ENCODE assay signal across 24 cellular contexts in genomic region chr4:189162888-189163287, GRCh38.
"Had no signal": no experiment of that assay in that cellular context is flagged by ENCODE, and none has a peak within 500 bp of the region (broad histone marks: within the 10 kb centered on the region; RNA-seq: fewer than 3 reads in every experiment).

No MANE protein-coding gene starts in this region.

- H3K4me3 Mint-ChIP-seq: activated CD8-positive, alpha-beta memory T cell treated with anti-CD3 and anti-CD28 coated beads, Interleukin-2, amount 10 ng/mL, durations not matched to agents 7 days and 5 days; activated CD8-positive, alpha-beta T cell treated with anti-CD3 and anti-CD28 coated beads, Interleukin-2, amount 10 ng/mL, durations not matched to agents 7 days and 5 days; activated naive CD4-positive, alpha-beta T cell treated with anti-CD3 and anti-CD28 coated beads, Interleukin-2, amount 50 U/mL, for 24 hours; activated naive CD8-positive, alpha-beta T cell treated with anti-CD3 and anti-CD28 coated beads, Interleukin-2, amount 50 U/mL, for 24 hours; immature natural killer cell; naive thymus-derived CD4-positive, alpha-beta T cell; T-helper 1 cell treated with Interleukin-12 subunit alpha and Interleukin-12 subunit beta and Interleukin-4 antibody, amounts not matched to agents 30 μg/mL and 1 μg/mL, for 36 hours had no signal

- H3K9me3 Mint-ChIP-seq: T-helper 1 cell treated with Interleukin-12 subunit alpha and Interleukin-12 subunit beta and Interleukin-4 antibody, amounts not matched to agents 30 μg/mL and 1 μg/mL, for 36 hours had no signal

- H3K27ac Mint-ChIP-seq: activated CD8-positive, alpha-beta memory T cell treated with anti-CD3 and anti-CD28 coated beads, Interleukin-2, amount 10 ng/mL, durations not matched to agents 7 days and 5 days; activated CD8-positive, alpha-beta T cell treated with anti-CD3 and anti-CD28 coated beads, Interleukin-2, amount 10 ng/mL, durations not matched to agents 7 days and 5 days; activated naive CD4-positive, alpha-beta T cell treated with anti-CD3 and anti-CD28 coated beads, Interleukin-2, amount 50 U/mL, for 24 hours; activated naive CD8-positive, alpha-beta T cell treated with anti-CD3 and anti-CD28 coated beads, Interleukin-2, amount 50 U/mL, for 24 hours; activated T-helper 2 cell treated with anti-CD3 and anti-CD28 coated beads, Interferon-gamma antibody, Interleukin-2, Interleukin-4, amounts not matched to agents 10 μg/mL and 5 μg/mL and 100 μg/mL, durations not matched to agents 14 hours and 24 hours and 36 hours; immature natural killer cell; naive thymus-derived CD4-positive, alpha-beta T cell; T-helper 1 cell treated with Interleukin-12 subunit alpha and Interleukin-12 subunit beta and Interleukin-4 antibody, amounts not matched to agents 30 μg/mL and 1 μg/mL, for 36 hours had no signal

- H3K4me1 Mint-ChIP-seq: activated CD8-positive, alpha-beta memory T cell treated with anti-CD3 and anti-CD28 coated beads, Interleukin-2, amount 10 ng/mL, durations not matched to agents 7 days and 5 days; activated naive CD4-positive, alpha-beta T cell treated with anti-CD3 and anti-CD28 coated beads, Interleukin-2, amount 50 U/mL, for 24 hours; activated naive CD8-positive, alpha-beta T cell treated with anti-CD3 and anti-CD28 coated beads, Interleukin-2, amount 50 U/mL, for 24 hours; immature natural killer cell; naive thymus-derived CD4-positive, alpha-beta T cell had no signal

- H3K27ac ChIP-seq: epithelial cell of prostate, esophagus squamous epithelium, spleen, tibial nerve, VCaP had no signal

- ATAC-seq: activated CD8-positive, alpha-beta memory T cell treated with anti-CD3 and anti-CD28 coated beads, Interleukin-2, amount 10 ng/mL, durations not matched to agents 7 days and 5 days; activated CD8-positive, alpha-beta T cell treated with anti-CD3 and anti-CD28 coated beads, Interleukin-2, amount 10 ng/mL, durations not matched to agents 7 days and 5 days; activated naive CD8-positive, alpha-beta T cell treated with anti-CD3 and anti-CD28 coated beads, Interleukin-2, amount 50 U/mL, for 24 hours; naive thymus-derived CD4-positive, alpha-beta T cell; right cardiac atrium had no signal

- DNase-seq: activated CD4-positive, alpha-beta T cell treated with anti-CD3 and anti-CD28 coated beads for 1 hour; activated CD4-positive, alpha-beta T cell treated with anti-CD3 and anti-CD28 coated beads, Interleukin-2, amount 50 U/mL, for 1 hour; activated CD8-positive, alpha-beta memory T cell treated with anti-CD3 and anti-CD28 coated beads, Interleukin-2, amount 10 ng/mL, durations not matched to agents 7 days and 5 days; activated CD8-positive, alpha-beta T cell treated with anti-CD3 and anti-CD28 coated beads, Interleukin-2, amount 10 ng/mL, durations not matched to agents 7 days and 5 days; activated naive CD8-positive, alpha-beta T cell treated with anti-CD3 and anti-CD28 coated beads, Interleukin-2, amount 50 U/mL, for 24 hours; activated T-cell treated with anti-CD3 and anti-CD28 coated beads, Interleukin-2, amount 50 U/mL, for 48 hours; amygdala; central memory CD4-positive, alpha-beta T cell; esophagus squamous epithelium; immature natural killer cell; midbrain; naive thymus-derived CD4-positive, alpha-beta T cell; occipital lobe; right cardiac atrium; spleen; stimulated activated naive CD4-positive, alpha-beta T cell treated with Interleukin-2 at 50 U/mL for 16 hours; T-helper 9 cell had no signal

- H3K27me3 Mint-ChIP-seq: activated CD8-positive, alpha-beta memory T cell treated with anti-CD3 and anti-CD28 coated beads, Interleukin-2, amount 10 ng/mL, durations not matched to agents 7 days and 5 days; activated naive CD4-positive, alpha-beta T cell treated with anti-CD3 and anti-CD28 coated beads, Interleukin-2, amount 50 U/mL, for 24 hours; activated naive CD8-positive, alpha-beta T cell treated with anti-CD3 and anti-CD28 coated beads, Interleukin-2, amount 50 U/mL, for 24 hours had no signal

- H3K36me3 ChIP-seq: breast epithelium, esophagus squamous epithelium, spleen, tibial nerve had no signal

- H3K4me3 ChIP-seq: breast epithelium, esophagus squamous epithelium, spleen, tibial nerve had no signal

- H3K36me3 Mint-ChIP-seq: activated CD8-positive, alpha-beta memory T cell treated with anti-CD3 and anti-CD28 coated beads, Interleukin-2, amount 10 ng/mL, durations not matched to agents 7 days and 5 days; activated naive CD4-positive, alpha-beta T cell treated with anti-CD3 and anti-CD28 coated beads, Interleukin-2, amount 50 U/mL, for 24 hours; immature natural killer cell; naive thymus-derived CD4-positive, alpha-beta T cell had no signal

- H3K9me3 ChIP-seq: breast epithelium, esophagus squamous epithelium, tibial nerve had no signal

- H3K4me1 ChIP-seq: breast epithelium, esophagus squamous epithelium, spleen, tibial nerve had no signal

- H3K27me3 ChIP-seq: breast epithelium, spleen, tibial nerve had no signal
